In the genomic region with DNA sequence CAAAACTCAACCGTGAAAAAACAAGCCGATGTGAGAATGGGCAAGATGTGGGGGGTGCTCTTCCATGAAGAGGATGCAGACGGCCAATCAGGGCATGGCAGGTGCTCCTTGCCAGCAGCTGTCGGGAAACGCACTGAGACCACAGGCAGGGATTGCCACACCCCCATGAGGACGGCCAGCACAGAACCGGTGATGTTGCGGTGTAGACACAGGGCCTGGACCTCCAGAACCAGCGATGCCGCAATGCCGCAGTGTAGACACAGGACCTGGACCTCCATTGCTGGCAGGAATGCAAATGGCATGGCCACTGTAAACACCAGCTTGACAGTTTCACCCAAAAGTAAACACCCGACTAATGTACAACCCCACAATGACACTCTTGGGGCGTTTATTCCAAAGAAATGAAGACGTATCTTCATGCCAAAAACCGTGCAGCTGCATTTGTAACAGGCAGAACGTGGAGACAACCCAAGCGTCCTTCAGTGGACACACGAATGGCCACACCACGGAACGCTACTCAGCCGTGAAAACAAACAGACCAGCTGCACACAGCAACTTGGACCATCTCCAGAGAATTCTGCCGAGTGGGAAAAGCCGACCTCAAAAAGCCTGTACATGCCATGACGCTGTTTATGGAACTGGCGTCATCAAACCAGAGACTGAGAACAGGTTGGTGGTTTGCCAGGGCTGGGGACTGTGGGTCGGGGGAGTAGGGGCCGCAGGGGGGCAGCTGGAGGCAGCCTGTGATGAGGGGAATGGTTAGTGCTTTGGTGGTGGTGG, we compare ENCODE assay signal across 16 cellular contexts.
A peak's percentile ranks its signal among the peaks of the same experiment; 100 is the strongest.
DNase-seq lines count a peak whose midpoint lies in the region; ATAC-seq and TF ChIP-seq lines count a peak whose summit lies in the region.
"Had no signal": no experiment of that assay in that cellular context is flagged by ENCODE, and none has a peak within 500 bp of the region (broad histone marks: within the 10 kb centered on the region; RNA-seq: fewer than 3 reads in every experiment).

No MANE protein-coding gene starts in this region.

- H3K4me1 ChIP-seq in heart right ventricle = peaks cover 0 to 12% (median 0%) of the 10 kb centered on the region in 9 donors

- WGBS in heart right ventricle, 2 donors = 55 to 66% methylated on average over 27 of the region's 27 CpGs

- TF ChIP-seq CTCF in AG10803 (conservative IDR thresholded peaks at IDR 0.05; ENCODE audit: low read length) = no peak
- TF ChIP-seq CTCF in brain (conservative IDR thresholded peaks at IDR 0.05) = no peak
- TF ChIP-seq CTCF in heart right ventricle (IDR thresholded peaks at IDR 0.05) = no peak

- no peak overlapping the region for H3K4me3 Mint-ChIP-seq in brain
- H3K4me3 Mint-ChIP-seq: activated CD8-positive, alpha-beta T cell treated with anti-CD3 and anti-CD28 coated beads, Interleukin-2, amount 10 ng/mL, durations not matched to agents 7 days and 5 days; activated naive CD8-positive, alpha-beta T cell treated with anti-CD3 and anti-CD28 coated beads, Interleukin-2, amount 50 U/mL, for 24 hours; activated T-helper 17 cell treated with anti-CD3 and anti-CD28 coated beads, Interleukin-2, amount 50 U/mL, for 72 hours; H9 had no signal

- H3K27me3 Mint-ChIP-seq in brain = peaks cover 8% of the 10 kb centered on the region

- H3K27ac Mint-ChIP-seq in brain = peak overlapping the region in 3 of 5 experiments; percentile 21 to 57 (median 53)
- H3K27ac Mint-ChIP-seq: activated CD8-positive, alpha-beta T cell treated with anti-CD3 and anti-CD28 coated beads, Interleukin-2, amount 10 ng/mL, durations not matched to agents 7 days and 5 days; activated naive CD8-positive, alpha-beta T cell treated with anti-CD3 and anti-CD28 coated beads, Interleukin-2, amount 50 U/mL, for 24 hours; activated T-helper 17 cell treated with anti-CD3 and anti-CD28 coated beads, Interleukin-2, amount 50 U/mL, for 72 hours; H9 had no signal

- no peak overlapping the region for H3K27ac ChIP-seq in heart right ventricle
- H3K27ac ChIP-seq: WERI-Rb-1 had no signal

- H3K9me3 Mint-ChIP-seq in brain = peaks cover 0 to 2% (median 1%) of the 10 kb centered on the region in 5 experiments
- H3K9me3 Mint-ChIP-seq: activated naive CD8-positive, alpha-beta T cell treated with anti-CD3 and anti-CD28 coated beads, Interleukin-2, amount 50 U/mL, for 24 hours; activated T-helper 17 cell treated with anti-CD3 and anti-CD28 coated beads, Interleukin-2, amount 50 U/mL, for 72 hours; H9 had no signal

- no peak for ATAC-seq in HG02642 (IDR thresholded peaks at IDR 0.05; ENCODE audit: poor library complexity, unreplicated experiment)
- no peak for ATAC-seq in heart right ventricle
- no peak for ATAC-seq in GM21367 (IDR thresholded peaks at IDR 0.05; ENCODE audit: unreplicated experiment)
- ATAC-seq in HG03520 (IDR thresholded peaks at IDR 0.05; ENCODE audit: unreplicated experiment) = no peak
- ATAC-seq: activated CD8-positive, alpha-beta T cell treated with anti-CD3 and anti-CD28 coated beads, Interleukin-2, amount 10 ng/mL, durations not matched to agents 7 days and 5 days; activated naive CD8-positive, alpha-beta T cell treated with anti-CD3 and anti-CD28 coated beads, Interleukin-2, amount 50 U/mL, for 24 hours; activated T-helper 17 cell treated with anti-CD3 and anti-CD28 coated beads, Interleukin-2, amount 50 U/mL, for 72 hours had no signal

- DNase-seq in AG10803 (ENCODE audit: low read depth) (peak; percentile 58), HK-2 (ENCODE audit: unreplicated experiment) (peak; percentile 30), kidney glomerular epithelial cell (lab: John Stamatoyannopoulos, UW) (peak; percentile 0), heart right ventricle (no peak)
- DNase-seq: activated CD8-positive, alpha-beta T cell treated with anti-CD3 and anti-CD28 coated beads, Interleukin-2, amount 10 ng/mL, durations not matched to agents 7 days and 5 days; activated naive CD8-positive, alpha-beta T cell treated with anti-CD3 and anti-CD28 coated beads, Interleukin-2, amount 50 U/mL, for 24 hours; Calu3; H9; islet precursor cell; T-helper 1 cell; WERI-Rb-1 had no signal

- no peaks in the 10 kb centered on the region for H3K9me3 ChIP-seq in heart right ventricle

- no peaks in the 10 kb centered on the region for H3K36me3 ChIP-seq in heart right ventricle
- H3K36me3 ChIP-seq: WERI-Rb-1 had no signal

- no peak overlapping the region for H3K4me3 ChIP-seq in AG10803 (ENCODE audit: low read length)
- no peak overlapping the region for H3K4me3 ChIP-seq in heart right ventricle

- H3K36me3 Mint-ChIP-seq in brain = no peaks in the 10 kb centered on the region

- peaks cover 46% of the 10 kb centered on the region for H3K4me1 Mint-ChIP-seq in brain
- H3K4me1 Mint-ChIP-seq: activated T-helper 17 cell treated with anti-CD3 and anti-CD28 coated beads, Interleukin-2, amount 50 U/mL, for 72 hours had no signal

- intact Hi-C loops in heart right ventricle (cut with DNase I) = no loop called here

- H3K27me3 ChIP-seq in heart right ventricle = peaks cover 0 to 17% (median 0%) of the 10 kb centered on the region in 7 donors

Comparison
In these comparisons a context has a peak if more than half of its experiments do, and no peak if none do; other contexts are left out.
1. DNase-seq: peak in AG10803 (single experiment), HK-2 (single experiment) and kidney glomerular epithelial cell (single experiment); none in heart right ventricle (0 of 2).